In genomic region chr10:117092386-117092785, GRCh38 we compare ENCODE assay signal across 27 cellular contexts. TPM values are rescaled to one million over a fixed set of nuclear protein-coding genes. Genes with fewer than 3 reads are reported as not detected.
DNase-seq lines count a peak whose midpoint lies in the region; TF ChIP-seq lines count a peak whose summit lies in the region.
"Had no signal": no experiment of that assay in that cellular context is flagged by ENCODE, and none has a peak within 500 bp of the region (broad histone marks: within the 10 kb centered on the region; RNA-seq: fewer than 3 reads in every experiment).

No MANE protein-coding gene starts in this region.

- no peak overlapping the region for H3K4me3 ChIP-seq in A673 (ENCODE audit: low read depth, low read length, poor library complexity, severe bottlenecking)
- H3K4me3 ChIP-seq: PC-9, SJSA1 had no signal

- no peaks in the 10 kb centered on the region for H3K27me3 ChIP-seq in A673 (replicated peaks; ENCODE audit: insufficient read depth, low read depth, low read length, poor library complexity)

- peak; percentile 96 for DNase-seq in A673 (ENCODE audit: low spot score)
- peak; percentile 24 for DNase-seq in NCI-H69 (lab: John Stamatoyannopoulos, UW)
- DNase-seq in globus pallidus (ENCODE audit: low spot score): peak; percentile 74
- peak; percentile 9 for DNase-seq in myocyte (ENCODE audit: low read depth)
- DNase-seq in activated CD4-positive, alpha-beta T cell treated with anti-CD3 and anti-CD28 coated beads for 48 hours: no peak
- no peak for DNase-seq in EL
- no peak for DNase-seq in cerebellar nuclear complex (lab: John Stamatoyannopoulos, UW)
- DNase-seq: AML-193; C1 segment of cervical spinal cord; CD4-positive, alpha-beta memory T cell; COR-L47; DMS79; GF-D8; GOT3; IMR-90; KG1; MM.1S; NCI-H1694; NCI-H2029 treated with DMSO at 0.1 percent for 48 hours; NCI-H345; NCI-H510A treated with DMSO at 0.1 percent for 48 hours; NCI-H748 treated with DMSO at 0.1 percent for 48 hours; NK-92 treated with Interleukin-12 subunit alpha and Interleukin-12 subunit beta, amount 100 ng/mL, for 24 hours; PC-9 had no signal

- peak overlapping the region; percentile 95 for H3K27ac ChIP-seq in A673 (ENCODE audit: low read depth, low read length, poor library complexity, severe bottlenecking)
- H3K27ac ChIP-seq: PC-9, SJSA1 had no signal

- no TSS peak for BruUV-seq in A673 (replicated peaks; lab: Mats Ljungman, UMichigan)

- H3K4me1 ChIP-seq in A673 (ENCODE audit: insufficient read depth, low read length, poor library complexity, severe bottlenecking): peaks cover 95% of the 10 kb centered on the region
- H3K4me1 ChIP-seq: SJSA1 had no signal

- intact Hi-C loops in A673 (cut with micrococcal nuclease; ENCODE audit: unreplicated experiment): loop anchor here (5.0 kb wide), 1 partner anchor 295 kb away; no protein-coding TSS in a partner anchor

- no peak for TF ChIP-seq CTCF in A673 (conservative IDR thresholded peaks at IDR 0.05; ENCODE audit: low read depth, low read length)

- no peaks in the 10 kb centered on the region for H3K36me3 ChIP-seq in A673 (ENCODE audit: insufficient read depth, low read length, poor library complexity, severe bottlenecking)
- H3K36me3 ChIP-seq: SJSA1 had no signal

- POLR2A ChIA-PET in A673 (lab: Charles Lee; ENCODE audit: low non-redundant PET): no interaction called here

- CTCF ChIA-PET in A673 (lab: Charles Lee): interaction anchor here (1.0 to 1.6 kb wide), 3 partner anchors 42 to 82 kb away, joined by 3 to 7 read pairs (median 5); no protein-coding TSS in a partner anchor

- no peaks in the 10 kb centered on the region for H3K9me3 ChIP-seq in A673 (ENCODE audit: low read depth, low read length, poor library complexity, severe bottlenecking)
- H3K9me3 ChIP-seq: SJSA1 had no signal

RNA-seq across cellular contexts. Expression of gene VAX1, which starts 45.7 kb away (rescaled TPM):
- total RNA-seq in A673 (2021) (65.1 and 74.4 TPM in 2 replicates), myocyte (not detected in 2 replicates)
- polyA plus RNA-seq in myocyte (2012): not detected
- total RNA-seq: CD4-positive, alpha-beta memory T cell; IMR-90; PC-9; Right ventricle myocardium inferior; RPMI7951; SJSA1 had no signal
- polyA plus RNA-seq: CD4-positive, alpha-beta memory T cell; IMR-90 had no signal

Comparison
In these comparisons a context has a peak if more than half of its experiments do, and no peak if none do; other contexts are left out.
1. DNase-seq: peak in A673 (single experiment), NCI-H69 (single experiment), globus pallidus (single experiment) and myocyte (single experiment); none in activated CD4-positive, alpha-beta T cell treated with anti-CD3 and anti-CD28 coated beads for 48 hours (single experiment), EL (single experiment) and cerebellar nuclear complex (0 of 2).
2. RNA of gene VAX1, which starts 45.7 kb away (total RNA-seq): 65.1 to 74.4 TPM in A673; not detected in myocyte; every median in the first group is over 10 times any median in the second.